Comparison of ENCODE assay signal across 14 cellular contexts in the genomic region with DNA sequence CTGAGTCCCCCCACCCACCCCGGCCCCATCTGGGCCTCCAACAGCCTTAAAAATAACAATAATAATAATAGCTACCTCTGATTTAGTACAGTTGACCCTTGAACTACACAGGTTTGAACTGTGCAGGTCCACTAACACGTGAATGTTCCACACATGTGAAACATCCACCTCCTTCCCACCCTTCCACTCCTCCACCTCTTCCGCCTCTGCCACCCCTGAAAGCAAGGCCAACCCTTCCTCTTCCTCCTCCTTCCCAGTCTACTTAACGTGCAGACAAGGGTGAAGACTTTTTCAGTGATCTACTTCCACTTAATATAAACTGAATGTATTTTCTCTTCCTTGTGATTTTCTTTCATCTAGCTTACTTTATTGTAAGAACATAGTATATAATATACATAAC. TPM values are rescaled to one million over a fixed set of nuclear protein-coding genes. Genes with fewer than 3 reads are reported as not detected.
A peak's percentile ranks its signal among the peaks of the same experiment; 100 is the strongest.
DNase-seq lines count a peak whose midpoint lies in the region; ATAC-seq and TF ChIP-seq lines count a peak whose summit lies in the region.
"Had no signal": no experiment of that assay in that cellular context is flagged by ENCODE, and none has a peak within 500 bp of the region (broad histone marks: within the 10 kb centered on the region; RNA-seq: fewer than 3 reads in every experiment).

No MANE protein-coding gene starts in this region.

- H3K27me3 ChIP-seq in mammary epithelial cell (ENCODE audit: insufficient read depth, low read length) (no peaks in the 10 kb centered on the region), upper lobe of right lung (no peaks in the 10 kb centered on the region)

- H4K20me1 ChIP-seq in mammary epithelial cell (ENCODE audit: insufficient read depth, low read length), result no peaks in the 10 kb centered on the region

- H3K79me2 ChIP-seq in mammary epithelial cell (ENCODE audit: insufficient read depth, low read length), result no peaks in the 10 kb centered on the region

- DNase-seq in MCF 10A (ENCODE audit: unreplicated experiment) (no peak), mammary epithelial cell (no peak), chondrocyte (ENCODE audit: low spot score) (no peak), upper lobe of right lung (no peak)
- no peak for DNase-seq in activated naive CD4-positive, alpha-beta T cell treated with anti-CD3 and anti-CD28 coated beads, Interleukin-2, amount 10 ng/mL, durations not matched to agents 7 days and 5 days
- DNase-seq: activated CD4-positive, CD25-positive, alpha-beta regulatory T cell treated with anti-CD3 and anti-CD28 coated beads, Interleukin-2, amount 50 U/mL, for 72 hours; activated gamma-delta T cell treated with Interleukin-2 at 50 U/mL for 16 hours; NCI-H1092 treated with DMSO at 0.1 percent for 48 hours; NCI-H524 treated with DMSO at 0.1 percent for 48 hours; SIG-M5 had no signal

- POLR2A ChIA-PET in MCF 10A (lab: Yijun Ruan, JAX), result no interaction called here

- WGBS in mammary epithelial cell (ENCODE audit: low coverage, missing lambda C conversion rate), result 85% methylated on average over 3 of the region's 4 CpGs

- H3K4me1 ChIP-seq in mammary epithelial cell (ENCODE audit: insufficient read depth, low read length) (peaks cover 15% of the 10 kb centered on the region), upper lobe of right lung (peaks cover 42% of the 10 kb centered on the region)

- dilution Hi-C loops in mammary epithelial cell (cut with HindIII; ENCODE audit: low sequenced_read_pairs), result no loop called here

- H3K4me1 Mint-ChIP-seq in MCF 10A (ENCODE audit: insufficient read depth, unreplicated experiment) (peaks cover 36% of the 10 kb centered on the region), chondrocyte (ENCODE audit: low read depth) (peaks cover 95% of the 10 kb centered on the region), nephron (peaks cover 81% of the 10 kb centered on the region)
- H3K4me1 Mint-ChIP-seq in activated naive CD4-positive, alpha-beta T cell treated with anti-CD3 and anti-CD28 coated beads, Interleukin-2, amount 10 ng/mL, durations not matched to agents 7 days and 5 days, result peaks cover 21% of the 10 kb centered on the region

- BruUV-seq in MCF 10A (replicated peaks; lab: Mats Ljungman, UMichigan) (no TSS peak), mammary epithelial cell (replicated peaks; lab: Mats Ljungman, UMichigan) (no TSS peak)

- H3K27me3 Mint-ChIP-seq in MCF 10A (ENCODE audit: insufficient read depth, unreplicated experiment) (no peaks in the 10 kb centered on the region), chondrocyte (ENCODE audit: low read depth) (no peaks in the 10 kb centered on the region), nephron (ENCODE audit: low read depth) (no peaks in the 10 kb centered on the region)
- peaks cover 8% of the 10 kb centered on the region for H3K27me3 Mint-ChIP-seq in activated naive CD4-positive, alpha-beta T cell treated with anti-CD3 and anti-CD28 coated beads, Interleukin-2, amount 10 ng/mL, durations not matched to agents 7 days and 5 days

- in situ Hi-C loops in mammary epithelial cell (cut with MboI; ENCODE audit: low sequenced_read_pairs in 2 of 2), result no loop called here

- H3K4me3 Mint-ChIP-seq in MCF 10A (ENCODE audit: unreplicated experiment), result no peak overlapping the region
- H3K4me3 Mint-ChIP-seq in chondrocyte (ENCODE audit: unreplicated experiment), result peak overlapping the region; percentile 44
- peak overlapping the region; percentile 37 to 59 (median 53) for H3K4me3 Mint-ChIP-seq in nephron
- H3K4me3 Mint-ChIP-seq in activated naive CD4-positive, alpha-beta T cell treated with anti-CD3 and anti-CD28 coated beads, Interleukin-2, amount 10 ng/mL, durations not matched to agents 7 days and 5 days, result no peak overlapping the region
- H3K4me3 Mint-ChIP-seq: memory B cell had no signal

- H3K9me3 Mint-ChIP-seq in MCF 10A (ENCODE audit: unreplicated experiment) (no peaks in the 10 kb centered on the region), chondrocyte (ENCODE audit: low read depth) (no peaks in the 10 kb centered on the region), nephron (no peaks in the 10 kb centered on the region)
- no peaks in the 10 kb centered on the region for H3K9me3 Mint-ChIP-seq in activated naive CD4-positive, alpha-beta T cell treated with anti-CD3 and anti-CD28 coated beads, Interleukin-2, amount 10 ng/mL, durations not matched to agents 7 days and 5 days
- H3K9me3 Mint-ChIP-seq: memory B cell had no signal

- no peak for TF ChIP-seq CTCF in MCF 10A (IDR thresholded peaks at IDR 0.05; ENCODE audit: unreplicated experiment)
- no peak for TF ChIP-seq CTCF in mammary epithelial cell (conservative IDR thresholded peaks at IDR 0.05 in 1 of 2, IDR thresholded peaks at IDR 0.05 in 1 of 2; ENCODE audit: extremely low read depth in 1 of 2, insufficient read depth in 1 of 2, low read depth in 1 of 2, low read length in 2 of 2)
- no peak for TF ChIP-seq CTCF in chondrocyte (IDR thresholded peaks at IDR 0.05)
- no peak for TF ChIP-seq CTCF in nephron (IDR thresholded peaks at IDR 0.05; ENCODE audit: unreplicated experiment in 3 of 3)
- no peak for TF ChIP-seq CTCF in upper lobe of right lung (IDR thresholded peaks at IDR 0.05)

- H3K9me3 ChIP-seq in mammary epithelial cell (replicated peaks; ENCODE audit: insufficient read depth, low read length) (no peaks in the 10 kb centered on the region), upper lobe of right lung (no peaks in the 10 kb centered on the region)

- intact Hi-C loops in MCF 10A (cut with micrococcal nuclease), result no loop called here
- intact Hi-C loops in mammary epithelial cell (cut with micrococcal nuclease), result no loop called here
- intact Hi-C loops in upper lobe of right lung (cut with DNase I), result no loop called here

- CTCF ChIA-PET in MCF 10A (lab: Yijun Ruan, JAX) (interaction anchor here (1.0 to 4.0 kb wide), 8 partner anchors 14 to 203 kb away, joined by 3 to 26 read pairs (median 4); no protein-coding TSS in a partner anchor), mammary epithelial cell (lab: Charles Lee; ENCODE audit: low non-redundant PET) (no interaction called here)
- CTCF ChIA-PET in activated naive CD4-positive, alpha-beta T cell treated with anti-CD3 and anti-CD28 coated beads, Interleukin-2, amount 10 ng/mL, durations not matched to agents 7 days and 5 days (lab: Charles Lee), result no interaction called here

- H3K4me2 ChIP-seq in mammary epithelial cell (ENCODE audit: insufficient read depth, low read depth, low read length), result no peak overlapping the region

- H3K36me3 Mint-ChIP-seq in MCF 10A (ENCODE audit: insufficient read depth, unreplicated experiment) (no peaks in the 10 kb centered on the region), chondrocyte (ENCODE audit: low read depth) (peaks cover 19% of the 10 kb centered on the region), nephron (ENCODE audit: low read depth) (peaks cover 15% of the 10 kb centered on the region)
- no peaks in the 10 kb centered on the region for H3K36me3 Mint-ChIP-seq in activated naive CD4-positive, alpha-beta T cell treated with anti-CD3 and anti-CD28 coated beads, Interleukin-2, amount 10 ng/mL, durations not matched to agents 7 days and 5 days
- H3K36me3 Mint-ChIP-seq: memory B cell had no signal

- H3K27ac ChIP-seq in mammary epithelial cell (ENCODE audit: insufficient read depth, low read depth, low read length), result no peak overlapping the region
- H3K27ac ChIP-seq in upper lobe of right lung, result peak overlapping the region; percentile 55

- H2AFZ ChIP-seq in mammary epithelial cell (ENCODE audit: low read depth, low read length), result no peak overlapping the region

- H3K4me3 ChIP-seq in mammary epithelial cell (replicated peaks in 1 of 3; ENCODE audit: insufficient read depth in 1 of 3, low read depth in 2 of 3, low read length in 3 of 3) (no peak overlapping the region), upper lobe of right lung (no peak overlapping the region)

- no peak overlapping the region for H3K9ac ChIP-seq in mammary epithelial cell (ENCODE audit: insufficient read depth, low read length)

- peak overlapping the region; percentile 89 for H3K27ac Mint-ChIP-seq in MCF 10A (ENCODE audit: low read depth, unreplicated experiment)
- peak overlapping the region; percentile 100 for H3K27ac Mint-ChIP-seq in chondrocyte (ENCODE audit: unreplicated experiment)
- peak overlapping the region; percentile 97 to 98 (median 97) for H3K27ac Mint-ChIP-seq in nephron
- H3K27ac Mint-ChIP-seq in activated naive CD4-positive, alpha-beta T cell treated with anti-CD3 and anti-CD28 coated beads, Interleukin-2, amount 10 ng/mL, durations not matched to agents 7 days and 5 days, result no peak overlapping the region
- H3K27ac Mint-ChIP-seq: memory B cell had no signal

- ATAC-seq in upper lobe of right lung (no peak), HG03378 (IDR thresholded peaks at IDR 0.05; ENCODE audit: unreplicated experiment) (no peak), GM21447 (IDR thresholded peaks at IDR 0.05; ENCODE audit: unreplicated experiment) (no peak)

- no peaks in the 10 kb centered on the region for H3K36me3 ChIP-seq in mammary epithelial cell (ENCODE audit: insufficient read depth, low read length)
- H3K36me3 ChIP-seq in upper lobe of right lung, result no peaks in the 10 kb centered on the region

RNA-seq across cellular contexts. Expression of a gene that starts 10.8 kb away (rescaled TPM):
- total RNA-seq in MCF 10A (2022) (0.07 and 0.63 TPM in 2 replicates), mammary epithelial cell (1 to 10 TPM in 1 of 2 donors, not detected in 1; 1.5 TPM), chondrocyte (331 to 532 TPM (median 499 TPM) in 3 replicates), upper lobe of right lung (120 TPM)
- polyA plus RNA-seq in mammary epithelial cell, result 0.25 TPM
- polyA minus RNA-seq in mammary epithelial cell, result not detected

RNA-seq across cellular contexts. Expression of a gene that starts 21.7 kb away (rescaled TPM):
- total RNA-seq in MCF 10A (2022), result not detected in 2 replicates
- not detected for total RNA-seq in mammary epithelial cell
- not detected for polyA plus RNA-seq in mammary epithelial cell
- polyA minus RNA-seq in mammary epithelial cell, result not detected
- 0.44 to 0.57 TPM in 2 of 3 replicates, not detected in the other for total RNA-seq in chondrocyte
- total RNA-seq in upper lobe of right lung, result not detected

RNA-seq across cellular contexts. Expression of a gene that starts 45.0 kb away (rescaled TPM):
- not detected in 2 replicates for total RNA-seq in MCF 10A (2022)
- total RNA-seq in mammary epithelial cell, result not detected
- polyA plus RNA-seq in mammary epithelial cell, result not detected
- not detected for polyA minus RNA-seq in mammary epithelial cell
- 0.15 TPM in 1 of 3 replicates, not detected in the others for total RNA-seq in chondrocyte
- total RNA-seq in upper lobe of right lung, result not detected

RNA-seq across cellular contexts. Expression of a gene that starts 58.5 kb away (rescaled TPM):
- 0.88 and 1.6 TPM in 2 replicates for total RNA-seq in MCF 10A (2022)
- total RNA-seq in mammary epithelial cell, result 1 to 10 TPM in 1 of 2 donors, not detected in 1; 1.3 TPM
- polyA plus RNA-seq in mammary epithelial cell, result 1.5 TPM
- 5.0 TPM for polyA minus RNA-seq in mammary epithelial cell
- 0.62 to 1.7 TPM (median 0.65 TPM) in 3 replicates for total RNA-seq in chondrocyte
- 48.7 TPM for total RNA-seq in upper lobe of right lung

Comparison
In these comparisons a context has a peak if more than half of its experiments do, and no peak if none do; other contexts are left out.
1. H3K4me3 Mint-ChIP-seq: peak in chondrocyte (single experiment) and nephron (3 of 3); none in MCF 10A (single experiment) and activated naive CD4-positive, alpha-beta T cell treated with anti-CD3 and anti-CD28 coated beads, Interleukin-2, amount 10 ng/mL, durations not matched to agents 7 days and 5 days (single experiment).
2. RNA of a gene that starts 10.8 kb away (total RNA-seq): 331 to 532 TPM in chondrocyte and 120 TPM in upper lobe of right lung (single experiment); 1.5 TPM in mammary epithelial cell and 0.07 to 0.63 TPM in MCF 10A; every median in the first group is over 10 times any median in the second.